8 cellular contexts compared by ENCODE assay signal in genomic region chr3:128650096-128651050, GRCh38. TPM values are rescaled to one million over a fixed set of nuclear protein-coding genes. Genes with fewer than 3 reads are reported as not detected.
DNase-seq lines count a peak whose midpoint lies in the region; ATAC-seq, FAIRE-seq and TF ChIP-seq lines count a peak whose summit lies in the region.

TSS of gene RPN1 (minus strand) at chr3:128650818. CDS start at chr3:128650800, 18 bp downstream.

- CTCF ChIA-PET in H1 (lab: Charles Lee; ENCODE audit: partially characterized antibody), result interaction anchor here (0.6 to 0.7 kb wide), 2 partner anchors 145 to 215 kb away, joined by 3 to 4 read pairs; no protein-coding TSS in a partner anchor

- 2% methylated on average over 53 of the region's 96 CpGs; no CpG with 5 or more reads in 1 of the 2 experiments for WGBS in H1 (ENCODE audit: extremely low coverage in 1 of 2, insufficient coverage in 1 of 2, insufficient read length in 1 of 2, insufficient replicate concordance in 2 of 2, low coverage in 1 of 2, low lambda C conversion rate in 2 of 2, missing lambda C conversion rate in 1 of 2), 2 experiments

- no peak within 1 kb of the TSS for H2BK120ac ChIP-seq in H1 (replicated peaks; ENCODE audit: low read depth, low read length)

- H3K9me3 ChIP-seq in H1 (ENCODE audit: insufficient read depth in 2 of 2, low read depth in 1 of 2, low read length in 1 of 2), result no peaks in the 10 kb centered on the region

- H4K20me1 ChIP-seq in H1 (replicated peaks in 1 of 2; ENCODE audit: control insufficient read depth in 1 of 2, insufficient read depth in 2 of 2, low read length in 2 of 2), result peaks cover 1 to 3% of the 10 kb centered on the region in 2 experiments

- H3K56ac ChIP-seq in H1 (replicated peaks; ENCODE audit: insufficient read length, low read depth, low read length), result peak within 1 kb of the TSS; percentile 86

- H3K23ac ChIP-seq in H1 (ENCODE audit: insufficient read length), result no peak within 1 kb of the TSS

- no peak for TF ChIP-seq RAD21 in H1 (IDR thresholded peaks at IDR 0.05 in 1 of 2, conservative IDR thresholded peaks at IDR 0.05 in 1 of 2; ENCODE audit: low read depth in 2 of 2, low read length in 2 of 2)

- no peaks in the 10 kb centered on the region; the same call in 1 of the 2 replicates for H3K23me2 ChIP-seq in H1 (ENCODE audit: low read depth, low read length)

- H3K4me1 ChIP-seq in H1 (replicated peaks in 1 of 4; ENCODE audit: control insufficient read depth in 3 of 4, insufficient read depth in 4 of 4, low read length in 3 of 4), result no peaks in the 10 kb centered on the region; a peak in 2 of 7 replicates

- peak within 1 kb of the TSS; percentile 90 to 100 (median 98) for H3K4me3 ChIP-seq in H1 (ENCODE audit: extremely low read depth in 1 of 4, insufficient read depth in 2 of 4, low read depth in 3 of 4, low read length in 4 of 4)

- peak; percentile 96 for ATAC-seq in GM21390 (IDR thresholded peaks at IDR 0.05; ENCODE audit: unreplicated experiment)
- ATAC-seq in memory B cell (ENCODE audit: low read depth), result peak; percentile 94

- H3K27ac ChIP-seq in H1 (ENCODE audit: low read depth, low read length), result peak within 1 kb of the TSS; percentile 95

- no peaks in the 10 kb centered on the region for H3K9me3 Mint-ChIP-seq in memory B cell

- no peak within 1 kb of the TSS for H3K14ac ChIP-seq in H1 (ENCODE audit: insufficient read length)

- H2AFZ ChIP-seq in H1 (ENCODE audit: low read length), result no peak within 1 kb of the TSS; the same call in 1 of the 2 replicates

- H4K8ac ChIP-seq in H1 (ENCODE audit: extremely low read depth, insufficient read depth, low read length), result peak within 1 kb of the TSS; percentile 99; the same call in 1 of the 2 replicates

- H3K79me1 ChIP-seq in H1 (ENCODE audit: low read depth, low read length), result no peaks in the 10 kb centered on the region; the same call in 1 of the 2 replicates

- H4K91ac ChIP-seq in H1 (replicated peaks; ENCODE audit: insufficient read length, low read length), result peak within 1 kb of the TSS; percentile 12

- no peak within 1 kb of the TSS for H2BK20ac ChIP-seq in H1 (ENCODE audit: low read length)

- H3K27ac Mint-ChIP-seq in memory B cell, result peak within 1 kb of the TSS; percentile 91

- POLR2A ChIA-PET in H1 (lab: Charles Lee; ENCODE audit: partially characterized antibody), result interaction anchor here (0.7 to 3.2 kb wide), 12 partner anchors 12 to 117 kb away, joined by 3 to 13 read pairs (median 4); no protein-coding TSS in a partner anchor

- no peak for TF ChIP-seq CTCF in H1 (IDR thresholded peaks at IDR 0.05; ENCODE audit: control extremely low read depth in 1 of 3, insufficient read depth in 1 of 3, low read depth in 1 of 3, low read length in 3 of 3)

- no peak; a peak in 1 of 3 replicates for TF ChIP-seq EP300 in H1 (IDR thresholded peaks at IDR 0.05; ENCODE audit: borderline replicate concordance in 1 of 2, low read depth in 2 of 2, low read length in 2 of 2)

- H3K18ac ChIP-seq in H1 (ENCODE audit: extremely low read depth, low read length), result peak within 1 kb of the TSS; percentile 64

- 0 out of 2 replicates have a peak within 1 kb of the TSS, but pooled peaks have one; percentile 8 for H2BK15ac ChIP-seq in H1 (ENCODE audit: low read length)

- no peak for FAIRE-seq in H1 (lab: Jason Lieb, UNC)

- peaks cover 32 to 52% of the 10 kb centered on the region in 2 experiments for H3K79me2 ChIP-seq in H1 (ENCODE audit: control insufficient read depth in 1 of 2, insufficient read depth in 2 of 2, low read length in 2 of 2)

- peaks cover 15% of the 10 kb centered on the region for H3K4me1 Mint-ChIP-seq in memory B cell

- no peaks in the 10 kb centered on the region for H3K27me3 Mint-ChIP-seq in memory B cell

- in situ Hi-C loops in Caki2 (cut with HindIII; ENCODE audit: low pct_unique_long_range_greater_than_20kb, low sequenced_read_pairs), result no loop called here

- H3K4me3 Mint-ChIP-seq in memory B cell, result peak within 1 kb of the TSS; percentile 89

- peak; percentile 75 to 94 for TF ChIP-seq POLR2A in H1 (IDR thresholded peaks at IDR 0.05; ENCODE audit: control extremely low read depth in 1 of 2, low read depth in 2 of 2, low read length in 2 of 2)

- H2AK5ac ChIP-seq in H1 (ENCODE audit: low read depth, low read length), result no peak within 1 kb of the TSS

- peak; percentile 94 for DNase-seq in Caki2 (ENCODE audit: low read depth)
- DNase-seq in HUDEP-2 (lab: John Stamatoyannopoulos, UW; ENCODE audit: unreplicated experiment in 76 of 76), result peak; percentile 14 to 95 (median 85)
- peak; percentile 98 for DNase-seq in NOMO-1 treated with dmso at 0.1 percent for 144 hours (lab: John Stamatoyannopoulos, UW; ENCODE audit: unreplicated experiment)
- DNase-seq in activated CD8-positive, alpha-beta memory T cell treated with anti-CD3 and anti-CD28 coated beads for 48 hours (ENCODE audit: low read depth in 2 of 3, low spot score in 2 of 3), result peak; percentile 83 to 86 (median 83)
- DNase-seq in H1 (ENCODE audit: low read depth in 1 of 2, low spot score in 2 of 2), result peak; percentile 57 to 95
- peak; percentile 91 to 92 for DNase-seq in memory B cell (ENCODE audit: low spot score in 2 of 2)
- DNase-seq in stimulated activated CD8-positive, alpha-beta memory T cell treated with anti-CD3 and anti-CD28 coated beads, Interleukin-12 subunit alpha, Interleukin-12 subunit beta, amount 100 ng/mL, for 1 hour (ENCODE audit: low read depth), result peak; percentile 90

- no peaks in the 10 kb centered on the region for H3K36me3 Mint-ChIP-seq in memory B cell

- H3K27me3 ChIP-seq in H1 (replicated peaks in 1 of 4; ENCODE audit: control insufficient read depth in 3 of 4, extremely low read depth in 1 of 4, insufficient read depth in 3 of 4, low read length in 3 of 4), result no peaks in the 10 kb centered on the region

- peak within 1 kb of the TSS; percentile 69 to 76 for H3K4me2 ChIP-seq in H1 (ENCODE audit: insufficient read depth in 1 of 2, low read depth in 2 of 2, low read length in 2 of 2)

- H3K4ac ChIP-seq in H1 (replicated peaks; ENCODE audit: insufficient read length, low read depth, low read length), result peak within 1 kb of the TSS; percentile 96

- H3K9ac ChIP-seq in H1 (replicated peaks in 1 of 4; ENCODE audit: extremely low read depth in 1 of 4, low read depth in 3 of 4, low read length in 3 of 4), result peak within 1 kb of the TSS; percentile 93 to 98 (median 96)

- 0 out of 2 replicates have a peak within 1 kb of the TSS, but pooled peaks have one; percentile 12 for H2BK12ac ChIP-seq in H1 (ENCODE audit: low read depth, low read length)

- H4K5ac ChIP-seq in H1 (ENCODE audit: insufficient read length, low read depth, low read length), result peak within 1 kb of the TSS; percentile 91

- no peaks in the 10 kb centered on the region for H3K36me3 ChIP-seq in H1 (ENCODE audit: control insufficient read depth in 2 of 4, insufficient read depth in 4 of 4, low read length in 3 of 4)

- peak within 1 kb of the TSS; percentile 86 for H2BK5ac ChIP-seq in H1 (ENCODE audit: low read depth, low read length)

TF ChIP-seq in H1, 55 proteins besides CTCF, POLR2A, EP300 and RAD21:
- TF ChIP-seq SIRT6 (IDR thresholded peaks at IDR 0.05; ENCODE audit: low read length) (no peak), SAP30 (IDR thresholded peaks at IDR 0.05; ENCODE audit: insufficient read depth, insufficient replicate concordance, low read length) (no peak), ASH2L (IDR thresholded peaks at IDR 0.05; ENCODE audit: low read length) (peak; percentile 79), SRF (IDR thresholded peaks at IDR 0.05; ENCODE audit: low read depth, low read length) (peak; percentile 64), PHF8 (conservative IDR thresholded peaks at IDR 0.05; ENCODE audit: low read depth, low read length) (peak; percentile 97), TBP (IDR thresholded peaks at IDR 0.05; ENCODE audit: low read depth, low read length) (peak; percentile 89), TAF7 (optimal IDR thresholded peaks at IDR 0.05; ENCODE audit: borderline replicate concordance, low read depth, low read length) (peak; percentile 85), KDM5A (IDR thresholded peaks at IDR 0.05; ENCODE audit: low read length) (peak; percentile 68; the same call in 1 of the 2 replicates), SP1 (IDR thresholded peaks at IDR 0.05; ENCODE audit: low read depth, low read length) (peak; percentile 54; the same call in 1 of the 2 replicates), HDAC6 (IDR thresholded peaks at IDR 0.05; ENCODE audit: low read depth, low read length) (no peak), SIN3A (conservative IDR thresholded peaks at IDR 0.05 in 1 of 2, IDR thresholded peaks at IDR 0.05 in 1 of 2; ENCODE audit: low read depth in 1 of 2, low read length in 2 of 2) (peak in 1 of 2 experiments; percentile 77; a peak in 1 of 4 replicates), BRCA1 (IDR thresholded peaks at IDR 0.05; ENCODE audit: low read depth, low read length) (no peak), POLR2AphosphoS5 (IDR thresholded peaks at IDR 0.05; ENCODE audit: low read depth, low read length) (peak; percentile 69; the same call in 1 of the 2 replicates), SP4 (IDR thresholded peaks at IDR 0.05; ENCODE audit: low read length) (peak; percentile 93), YY1 (IDR thresholded peaks at IDR 0.05; ENCODE audit: low read depth, low read length) (peak; percentile 91), RFX5 (IDR thresholded peaks at IDR 0.05; ENCODE audit: borderline replicate concordance, low read depth, low read length) (no peak), CREB1 (IDR thresholded peaks at IDR 0.05) (peak; percentile 95), RBBP5 (IDR thresholded peaks at IDR 0.05; ENCODE audit: borderline replicate concordance, low read depth, low read length) (peak; percentile 70), TAF1 (IDR thresholded peaks at IDR 0.05; ENCODE audit: low read depth, low read length) (peak; percentile 95)
- TF ChIP-seq, protein P1, sequence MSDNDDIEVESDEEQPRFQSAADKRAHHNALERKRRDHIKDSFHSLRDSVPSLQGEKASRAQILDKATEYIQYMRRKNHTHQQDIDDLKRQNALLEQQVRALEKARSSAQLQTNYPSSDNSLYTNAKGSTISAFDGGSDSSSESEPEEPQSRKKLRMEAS (IDR thresholded peaks at IDR 0.05), result no peak

RNA-seq across cellular contexts. Expression of gene RPN1, which starts in this region (rescaled TPM):
- 269 and 321 TPM in 2 replicates for total RNA-seq in Caki2 (2014; rRNA removed; shearing (Covaris generic); ENCODE audit: low replicate concordance)
- total RNA-seq in H1 (2021; fragmentation: NEBNext Ultra II Directional; extraction: Animal tissue kit (Norgen Biotek cat#: 25700)), result 204 and 211 TPM in 2 replicates
- 130 and 165 TPM in 2 replicates for polyA plus RNA-seq in H1 (2011; rRNA removed)
- 191 TPM for polyA plus RNA-seq in H1 (2011; cell fraction: cytosol; rRNA removed)
- 198 TPM for polyA plus RNA-seq in H1 (2011; cell fraction: nucleus; rRNA removed)
- polyA plus RNA-seq in H1 (2012, experiment 1 of 2), result 165 to 184 TPM (median 180 TPM) in 4 replicates
- polyA plus RNA-seq in H1 (2012, experiment 2 of 2), result 210 TPM
- 334 TPM for polyA plus RNA-seq in H1 (2013, experiment 1 of 2)
- polyA plus RNA-seq in H1 (2013, experiment 2 of 2), result 339 TPM
- 400 and 441 TPM in 2 replicates for polyA minus RNA-seq in H1 (2011; rRNA and poly(A)+ RNA removed)
- polyA minus RNA-seq in H1 (2011; cell fraction: cytosol; rRNA and poly(A)+ RNA removed), result 180 TPM
- 128 TPM for polyA minus RNA-seq in H1 (2011; cell fraction: nucleus; rRNA and poly(A)+ RNA removed)

Comparison
In these comparisons a context has a peak if more than half of its experiments do, and no peak if none do; other contexts are left out.
1. Peak in every context shown above with its lines: DNase-seq, ATAC-seq, H3K4me3 ChIP-seq and H3K27ac ChIP-seq.